Comparison of ENCODE assay signal across 9 cellular contexts in genomic region chr5:126656397-126657007, GRCh38. TPM values are rescaled to one million over a fixed set of nuclear protein-coding genes. Genes with fewer than 3 reads are reported as not detected.
DNase-seq lines count a peak whose midpoint lies in the region; ATAC-seq and TF ChIP-seq lines count a peak whose summit lies in the region.
"Had no signal": no experiment of that assay in that cellular context is flagged by ENCODE, and none has a peak within 500 bp of the region (broad histone marks: within the 10 kb centered on the region; RNA-seq: fewer than 3 reads in every experiment).

No MANE protein-coding gene starts in this region.

- peaks cover 5% of the 10 kb centered on the region for H3K27me3 Mint-ChIP-seq in activated CD4-positive, alpha-beta memory T cell treated with anti-CD3 and anti-CD28 coated beads, Interleukin-2, amount 10 ng/mL, durations not matched to agents 7 days and 5 days

- POLR2A ChIA-PET in activated CD4-positive, alpha-beta memory T cell treated with anti-CD3 and anti-CD28 coated beads, Interleukin-2, amount 10 ng/mL, durations not matched to agents 7 days and 5 days (lab: Charles Lee), result interaction anchor here (1.6 kb wide), 1 partner anchor 122 kb away, joined by 4 read pairs; no protein-coding TSS in a partner anchor

- DNase-seq in right atrium auricular region (ENCODE audit: low spot score), result no peak
- DNase-seq in Right ventricle myocardium inferior (ENCODE audit: missing footprints), result no peak
- peak; percentile 37 for DNase-seq in MV-4-11 (lab: John Stamatoyannopoulos, UW)
- DNase-seq in activated CD4-positive, alpha-beta memory T cell treated with anti-CD3 and anti-CD28 coated beads, Interleukin-2, amount 10 ng/mL, durations not matched to agents 7 days and 5 days, result peak; percentile 24
- DNase-seq in hippocampal formation (lab: John Stamatoyannopoulos, UW), result peak; percentile 10 to 43
- DNase-seq in stimulated activated CD4-positive, alpha-beta T cell treated with anti-CD3 and anti-CD28 coated beads, Interleukin-4, amount 100 ng/mL, for 24 hours, result peak; percentile 23
- no peak for DNase-seq in occipital lobe (lab: John Stamatoyannopoulos, UW)

- intact Hi-C loops in Right ventricle myocardium inferior (cut with DNase I), result loop anchor here (5.0 kb wide), 1 partner anchor 121 kb away; the partner anchor contains the start of gene LMNB1

- peak; percentile 66 to 80 for TF ChIP-seq CTCF in right atrium auricular region (IDR thresholded peaks at IDR 0.05)

- H3K4me3 ChIP-seq in right atrium auricular region, result no peak overlapping the region

- no peak overlapping the region for H3K4me3 Mint-ChIP-seq in activated CD4-positive, alpha-beta memory T cell treated with anti-CD3 and anti-CD28 coated beads, Interleukin-2, amount 10 ng/mL, durations not matched to agents 7 days and 5 days

- ATAC-seq in Right ventricle myocardium inferior, result no peak
- no peak for ATAC-seq in GM18868 (IDR thresholded peaks at IDR 0.05; ENCODE audit: unreplicated experiment)

- peaks cover 6% of the 10 kb centered on the region for H3K4me1 Mint-ChIP-seq in activated CD4-positive, alpha-beta memory T cell treated with anti-CD3 and anti-CD28 coated beads, Interleukin-2, amount 10 ng/mL, durations not matched to agents 7 days and 5 days

- no peaks in the 10 kb centered on the region for H3K9me3 Mint-ChIP-seq in activated CD4-positive, alpha-beta memory T cell treated with anti-CD3 and anti-CD28 coated beads, Interleukin-2, amount 10 ng/mL, durations not matched to agents 7 days and 5 days

- no peaks in the 10 kb centered on the region for H3K36me3 ChIP-seq in right atrium auricular region

- no peak overlapping the region for H3K27ac ChIP-seq in right atrium auricular region
- H3K27ac ChIP-seq: epithelial cell of prostate had no signal

- H3K4me1 ChIP-seq in right atrium auricular region, result no peaks in the 10 kb centered on the region

- no peaks in the 10 kb centered on the region for H3K9me3 ChIP-seq in right atrium auricular region

- no peaks in the 10 kb centered on the region for H3K27me3 ChIP-seq in right atrium auricular region

- no peaks in the 10 kb centered on the region for H3K36me3 Mint-ChIP-seq in activated CD4-positive, alpha-beta memory T cell treated with anti-CD3 and anti-CD28 coated beads, Interleukin-2, amount 10 ng/mL, durations not matched to agents 7 days and 5 days (ENCODE audit: low read depth)

- CTCF ChIA-PET in activated CD4-positive, alpha-beta memory T cell treated with anti-CD3 and anti-CD28 coated beads, Interleukin-2, amount 10 ng/mL, durations not matched to agents 7 days and 5 days (lab: Charles Lee), result interaction anchor here (0.9 to 3.8 kb wide), 3 partner anchors 121 to 657 kb away, joined by 4 to 19 read pairs (median 4); no protein-coding TSS in a partner anchor

- H3K27ac Mint-ChIP-seq in activated CD4-positive, alpha-beta memory T cell treated with anti-CD3 and anti-CD28 coated beads, Interleukin-2, amount 10 ng/mL, durations not matched to agents 7 days and 5 days, result no peak overlapping the region

RNA-seq across cellular contexts. Expression of gene PHAX, which starts 55.8 kb away (rescaled TPM):
- 10 to 100 TPM; 24.4 to 30.1 TPM for total RNA-seq in right atrium auricular region
- 27.6 TPM for total RNA-seq in Right ventricle myocardium inferior
- 10 to 100 TPM; 31.5 to 33.8 TPM for total RNA-seq in activated CD4-positive, alpha-beta memory T cell treated with anti-CD3 and anti-CD28 coated beads, Interleukin-2, amount 10 ng/mL, durations not matched to agents 7 days and 5 days
- total RNA-seq in occipital lobe, result 103 TPM

Comparison
In these comparisons a context has a peak if more than half of its experiments do, and no peak if none do; other contexts are left out.
1. DNase-seq: peak in MV-4-11 (single experiment), activated CD4-positive, alpha-beta memory T cell treated with anti-CD3 and anti-CD28 coated beads, Interleukin-2, amount 10 ng/mL, durations not matched to agents 7 days and 5 days (single experiment), hippocampal formation (2 of 2) and stimulated activated CD4-positive, alpha-beta T cell treated with anti-CD3 and anti-CD28 coated beads, Interleukin-4, amount 100 ng/mL, for 24 hours (single experiment); none in right atrium auricular region (single experiment), Right ventricle myocardium inferior (single experiment) and occipital lobe (single experiment).